In genomic region chr10:63286754-63287264, GRCh38 we compare ENCODE assay signal across 11 cellular contexts.
A peak's percentile ranks its signal among the peaks of the same experiment; 100 is the strongest.
DNase-seq lines count a peak whose midpoint lies in the region; ATAC-seq lines count a peak whose summit lies in the region.
"Had no signal": no experiment of that assay in that cellular context is flagged by ENCODE, and none has a peak within 500 bp of the region (broad histone marks: within the 10 kb centered on the region; RNA-seq: fewer than 3 reads in every experiment).

No MANE protein-coding gene starts in this region.

- ATAC-seq in HG02642 (IDR thresholded peaks at IDR 0.05; ENCODE audit: poor library complexity, unreplicated experiment) (peak; percentile 77), HG03460 (IDR thresholded peaks at IDR 0.05; ENCODE audit: unreplicated experiment) (peak; percentile 71)
- ATAC-seq in stimulated activated naive B cell treated with anti-CD40 and anti-IgM and Interleukin-4, amounts not matched to agents 10 μg/mL and 1 μg/mL and 100 μg/mL, for 72 hours (replicated peaks) = peak; percentile 84 to 86

- DNase-seq in NCI-H526 (lab: John Stamatoyannopoulos, UW) (peak; percentile 1 to 7), NCI-H526 treated with DMSO at 0.1 percent for 48 hours (lab: John Stamatoyannopoulos, UW) (no peak), retina (no peak), T-helper 2 cell (no peak), RKO (ENCODE audit: low spot score) (no peak)
- no peak for DNase-seq in stimulated activated naive B cell treated with anti-CD40 and anti-IgM and Interleukin-4, amounts not matched to agents 10 μg/mL and 1 μg/mL and 100 μg/mL, for 72 hours
- DNase-seq: amniotic stem cell, EL, upper lobe of left lung had no signal

- H3K27ac Mint-ChIP-seq in stimulated activated naive B cell treated with anti-CD40 and anti-IgM and Interleukin-4, amounts not matched to agents 10 μg/mL and 1 μg/mL and 100 μg/mL, for 72 hours = peak overlapping the region; percentile 81

- H3K9me3 Mint-ChIP-seq in stimulated activated naive B cell treated with anti-CD40 and anti-IgM and Interleukin-4, amounts not matched to agents 10 μg/mL and 1 μg/mL and 100 μg/mL, for 72 hours = peaks cover 0 to 3% of the 10 kb centered on the region in 2 donors

- H3K36me3 Mint-ChIP-seq in stimulated activated naive B cell treated with anti-CD40 and anti-IgM and Interleukin-4, amounts not matched to agents 10 μg/mL and 1 μg/mL and 100 μg/mL, for 72 hours = peaks cover 0 to 7% of the 10 kb centered on the region in 2 donors

- peaks cover 16 to 45% of the 10 kb centered on the region in 2 donors for H3K4me1 Mint-ChIP-seq in stimulated activated naive B cell treated with anti-CD40 and anti-IgM and Interleukin-4, amounts not matched to agents 10 μg/mL and 1 μg/mL and 100 μg/mL, for 72 hours

- H3K4me3 Mint-ChIP-seq in stimulated activated naive B cell treated with anti-CD40 and anti-IgM and Interleukin-4, amounts not matched to agents 10 μg/mL and 1 μg/mL and 100 μg/mL, for 72 hours = peak overlapping the region in 1 of 2 donors; percentile 34

- H3K27me3 Mint-ChIP-seq in stimulated activated naive B cell treated with anti-CD40 and anti-IgM and Interleukin-4, amounts not matched to agents 10 μg/mL and 1 μg/mL and 100 μg/mL, for 72 hours = no peaks in the 10 kb centered on the region

Comparison
In these comparisons a context has a peak if more than half of its experiments do, and no peak if none do; other contexts are left out.
1. DNase-seq: peak in NCI-H526 (2 of 2); none in NCI-H526 treated with DMSO at 0.1 percent for 48 hours (single experiment), stimulated activated naive B cell treated with anti-CD40 and anti-IgM and Interleukin-4, amounts not matched to agents 10 μg/mL and 1 μg/mL and 100 μg/mL, for 72 hours (single experiment), retina (single experiment), T-helper 2 cell (0 of 5) and RKO (single experiment).
2. Peak in every context shown above with its lines, with median percentiles within 50 percentile points of each other: ATAC-seq.